ENCODE assay signal across 1 cellular context in the genomic region with DNA sequence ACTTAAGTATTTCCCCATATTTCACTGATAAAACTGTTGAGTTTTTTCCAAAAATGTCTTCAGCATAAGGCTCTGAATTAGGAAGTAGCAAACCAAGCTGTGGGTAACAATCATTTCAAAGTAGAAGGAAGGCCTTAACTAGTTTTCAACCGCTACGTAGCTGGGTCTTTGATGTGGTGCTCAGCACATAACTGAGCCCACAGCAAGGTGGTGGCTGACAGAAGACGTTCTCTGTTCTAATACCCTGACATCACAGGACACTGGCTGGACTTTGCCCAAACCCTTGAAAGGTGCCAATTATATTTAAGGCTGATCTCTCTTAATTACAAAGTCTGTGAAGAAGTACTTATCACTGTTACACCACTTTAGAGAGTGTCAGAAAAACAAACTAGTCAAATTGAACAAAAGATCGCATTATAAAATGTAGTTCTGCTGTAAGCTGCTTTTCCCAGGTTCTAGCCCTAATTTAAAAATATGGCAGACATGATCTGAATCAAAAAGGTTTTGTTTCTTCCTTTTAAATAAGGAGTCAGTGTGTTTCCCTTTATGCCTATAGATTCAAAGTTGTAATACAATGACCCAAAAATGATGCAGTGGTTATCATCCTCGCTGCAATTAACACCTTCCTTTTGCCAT.
TF ChIP-seq lines count a peak whose summit lies in the region.

No MANE protein-coding gene starts in this region.

TF ChIP-seq in GM12878, 131 proteins besides CTCF, POLR2A, EP300 and RAD21 (continued from another document):
- TF ChIP-seq E2F4 (IDR thresholded peaks at IDR 0.05; ENCODE audit: low read depth, low read length) (no peak), YY1 (IDR thresholded peaks at IDR 0.05; ENCODE audit: low read depth, low read length) (no peak), CREB1 (IDR thresholded peaks at IDR 0.05; ENCODE audit: low read depth) (peak; percentile 74), ZBTB11 (CRISPR knock-in tag; IDR thresholded peaks at IDR 0.05) (no peak), REST (IDR thresholded peaks at IDR 0.05; ENCODE audit: low read depth, low read length) (no peak), MXI1 (IDR thresholded peaks at IDR 0.05; ENCODE audit: low read depth, low read length) (peak; percentile 5; the same call in 1 of the 2 replicates), SREBF1 (IDR thresholded peaks at IDR 0.05; ENCODE audit: low read length) (no peak), STAT3 (IDR thresholded peaks at IDR 0.05; ENCODE audit: low read depth, low read length) (no peak), SRF (IDR thresholded peaks at IDR 0.05; ENCODE audit: low read depth in 2 of 2, low read length in 2 of 2) (no peak), CBX5 (IDR thresholded peaks at IDR 0.05; ENCODE audit: low read depth) (no peak), SMC3 (IDR thresholded peaks at IDR 0.05; ENCODE audit: borderline replicate concordance, low read length) (no peak), CHD1 (IDR thresholded peaks at IDR 0.05; ENCODE audit: low read depth, low read length) (no peak), CBFB (IDR thresholded peaks at IDR 0.05; ENCODE audit: low read depth) (no peak), ATF7 (IDR thresholded peaks at IDR 0.05; ENCODE audit: low read depth) (peak; percentile 93), TBL1XR1 (IDR thresholded peaks at IDR 0.05; ENCODE audit: low read depth, low read length) (no peak), PAX5 (IDR thresholded peaks at IDR 0.05; ENCODE audit: borderline replicate concordance, low read depth, low read length) (0 out of 2 replicates have a peak, but pooled peaks have one; percentile 17), NFIC (IDR thresholded peaks at IDR 0.05; ENCODE audit: low read depth, low read length) (no peak), SMARCA5 (IDR thresholded peaks at IDR 0.05) (0 out of 2 replicates have a peak, but pooled peaks have one; percentile 29), EGR1 (IDR thresholded peaks at IDR 0.05; ENCODE audit: borderline replicate concordance in 1 of 2, low read depth in 2 of 2, low read length in 2 of 2) (no peak), GATAD2B (conservative IDR thresholded peaks at IDR 0.05; ENCODE audit: low read depth) (no peak; the same call in 1 of the 2 replicates), NFXL1 (IDR thresholded peaks at IDR 0.05; ENCODE audit: borderline replicate concordance) (no peak), CREM (IDR thresholded peaks at IDR 0.05; ENCODE audit: low read depth) (peak; percentile 55; the same call in 1 of the 2 replicates), NR2F1 (conservative IDR thresholded peaks at IDR 0.05) (peak; percentile 63; the same call in 1 of the 2 replicates), STAT1 (conservative IDR thresholded peaks at IDR 0.05) (no peak), HSF1 (IDR thresholded peaks at IDR 0.05; ENCODE audit: low read depth, low read length) (no peak), IKZF2 (IDR thresholded peaks at IDR 0.05) (peak; percentile 70 to 72; a peak in 2 of 4 replicates), TCF7 (IDR thresholded peaks at IDR 0.05; ENCODE audit: borderline replicate concordance) (peak; percentile 93)
- TF ChIP-seq, protein P1, sequence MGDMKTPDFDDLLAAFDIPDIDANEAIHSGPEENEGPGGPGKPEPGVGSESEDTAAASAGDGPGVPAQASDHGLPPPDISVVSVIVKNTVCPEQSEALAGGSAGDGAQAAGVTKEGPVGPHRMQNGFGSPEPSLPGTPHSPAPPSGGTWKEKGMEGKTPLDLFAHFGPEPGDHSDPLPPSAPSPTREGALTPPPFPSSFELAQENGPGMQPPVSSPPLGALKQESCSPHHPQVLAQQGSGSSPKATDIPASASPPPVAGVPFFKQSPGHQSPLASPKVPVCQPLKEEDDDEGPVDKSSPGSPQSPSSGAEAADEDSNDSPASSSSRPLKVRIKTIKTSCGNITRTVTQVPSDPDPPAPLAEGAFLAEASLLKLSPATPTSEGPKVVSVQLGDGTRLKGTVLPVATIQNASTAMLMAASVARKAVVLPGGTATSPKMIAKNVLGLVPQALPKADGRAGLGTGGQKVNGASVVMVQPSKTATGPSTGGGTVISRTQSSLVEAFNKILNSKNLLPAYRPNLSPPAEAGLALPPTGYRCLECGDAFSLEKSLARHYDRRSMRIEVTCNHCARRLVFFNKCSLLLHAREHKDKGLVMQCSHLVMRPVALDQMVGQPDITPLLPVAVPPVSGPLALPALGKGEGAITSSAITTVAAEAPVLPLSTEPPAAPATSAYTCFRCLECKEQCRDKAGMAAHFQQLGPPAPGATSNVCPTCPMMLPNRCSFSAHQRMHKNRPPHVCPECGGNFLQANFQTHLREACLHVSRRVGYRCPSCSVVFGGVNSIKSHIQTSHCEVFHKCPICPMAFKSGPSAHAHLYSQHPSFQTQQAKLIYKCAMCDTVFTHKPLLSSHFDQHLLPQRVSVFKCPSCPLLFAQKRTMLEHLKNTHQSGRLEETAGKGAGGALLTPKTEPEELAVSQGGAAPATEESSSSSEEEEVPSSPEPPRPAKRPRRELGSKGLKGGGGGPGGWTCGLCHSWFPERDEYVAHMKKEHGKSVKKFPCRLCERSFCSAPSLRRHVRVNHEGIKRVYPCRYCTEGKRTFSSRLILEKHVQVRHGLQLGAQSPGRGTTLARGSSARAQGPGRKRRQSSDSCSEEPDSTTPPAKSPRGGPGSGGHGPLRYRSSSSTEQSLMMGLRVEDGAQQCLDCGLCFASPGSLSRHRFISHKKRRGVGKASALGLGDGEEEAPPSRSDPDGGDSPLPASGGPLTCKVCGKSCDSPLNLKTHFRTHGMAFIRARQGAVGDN (IDR thresholded peaks at IDR 0.05): peak; percentile 49; the same call in 1 of the 2 replicates
